Comparison of ENCODE assay signal across 16 cellular contexts in the genomic region with DNA sequence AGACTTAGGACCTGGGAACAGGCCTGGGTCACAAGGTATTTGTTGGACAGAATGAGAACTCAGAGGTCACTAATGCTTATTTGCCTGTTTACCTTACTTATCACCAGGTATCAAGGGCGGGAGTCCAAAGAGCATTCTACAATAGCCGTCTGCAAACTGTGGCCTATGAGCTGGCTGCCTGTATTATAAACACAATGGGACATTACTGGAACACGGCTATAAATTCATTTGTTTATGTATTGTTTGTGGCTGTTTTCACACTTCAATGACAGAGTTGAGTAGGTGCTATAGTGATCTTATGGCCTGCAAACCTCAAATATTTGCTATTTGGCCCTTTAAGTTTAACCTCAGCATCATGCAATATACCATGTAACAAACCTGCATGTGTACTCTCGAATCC.
"Had no signal": no experiment of that assay in that cellular context is flagged by ENCODE, and none has a peak within 500 bp of the region (broad histone marks: within the 10 kb centered on the region; RNA-seq: fewer than 3 reads in every experiment).

No MANE protein-coding gene starts in this region.

- H3K4me3 Mint-ChIP-seq: activated B cell treated with CpG ODN at 0.5 μM for 24 hours; activated CD4-positive, alpha-beta T cell treated with anti-CD3 and anti-CD28 coated beads, Interleukin-2, amount 10 ng/mL, durations not matched to agents 24 days and 14 days; activated naive CD8-positive, alpha-beta T cell treated with anti-CD3 and anti-CD28 coated beads for 36 hours; central memory CD8-positive, alpha-beta T cell; immature natural killer cell; naive B cell had no signal

- H3K27me3 Mint-ChIP-seq: activated CD4-positive, alpha-beta T cell treated with anti-CD3 and anti-CD28 coated beads, Interleukin-2, amount 10 ng/mL, durations not matched to agents 24 days and 14 days; central memory CD8-positive, alpha-beta T cell had no signal

- H3K4me1 Mint-ChIP-seq: activated B cell treated with CpG ODN at 0.5 μM for 24 hours; activated CD4-positive, alpha-beta T cell treated with anti-CD3 and anti-CD28 coated beads, Interleukin-2, amount 10 ng/mL, durations not matched to agents 24 days and 14 days; central memory CD8-positive, alpha-beta T cell; naive B cell had no signal

- H3K4me1 ChIP-seq: foreskin keratinocyte, parathyroid adenoma had no signal

- H3K36me3 ChIP-seq: brain microvascular endothelial cell had no signal

- ATAC-seq: foreskin keratinocyte had no signal

- H3K9ac ChIP-seq: parathyroid adenoma had no signal

- H3K9me3 Mint-ChIP-seq: activated B cell treated with CpG ODN at 0.5 μM for 24 hours; activated CD4-positive, alpha-beta T cell treated with anti-CD3 and anti-CD28 coated beads, Interleukin-2, amount 10 ng/mL, durations not matched to agents 24 days and 14 days; central memory CD8-positive, alpha-beta T cell had no signal

- DNase-seq: activated B cell treated with CpG ODN at 0.5 μM for 24 hours; activated CD4-positive, alpha-beta T cell treated with anti-CD3 and anti-CD28 coated beads, Interleukin-2, amount 10 ng/mL, durations not matched to agents 24 days and 14 days; activated gamma-delta T cell treated with Interleukin-2 at 50 U/mL for 16 hours; activated naive CD8-positive, alpha-beta T cell treated with anti-CD3 and anti-CD28 coated beads for 36 hours; brain microvascular endothelial cell; effector CD8-positive, alpha-beta T cell; foreskin keratinocyte; immature natural killer cell; naive B cell; stimulated activated CD4-positive, alpha-beta T cell treated with anti-CD3 and anti-CD28 coated beads, Interleukin-4, amount 100 ng/mL, for 4 hours; stimulated activated CD8-positive, alpha-beta memory T cell treated with anti-CD3 and anti-CD28 coated beads, Interleukin-4, amount 100 ng/mL, for 48 hours; stimulated activated naive CD4-positive, alpha-beta T cell treated with Interleukin-2 at 50 U/mL for 16 hours had no signal

- H3K27ac Mint-ChIP-seq: activated B cell treated with CpG ODN at 0.5 μM for 24 hours; activated CD4-positive, alpha-beta T cell treated with anti-CD3 and anti-CD28 coated beads, Interleukin-2, amount 10 ng/mL, durations not matched to agents 24 days and 14 days; activated naive CD8-positive, alpha-beta T cell treated with anti-CD3 and anti-CD28 coated beads for 36 hours; immature natural killer cell; naive B cell had no signal

- H3K27me3 ChIP-seq: brain microvascular endothelial cell, foreskin keratinocyte had no signal

- H3K27ac ChIP-seq: brain microvascular endothelial cell, foreskin keratinocyte, parathyroid adenoma, skin epidermis had no signal

- H3K36me3 Mint-ChIP-seq: activated naive CD8-positive, alpha-beta T cell treated with anti-CD3 and anti-CD28 coated beads for 36 hours; immature natural killer cell; naive B cell had no signal

- H3K4me3 ChIP-seq: lung, skin epidermis had no signal
